Comparison of ENCODE assay signal across 11 cellular contexts in genomic region chr13:20869540-20869939, GRCh38. TPM values are rescaled to one million over a fixed set of nuclear protein-coding genes. Genes with fewer than 3 reads are reported as not detected.
DNase-seq lines count a peak whose midpoint lies in the region; ATAC-seq, FAIRE-seq and TF ChIP-seq lines count a peak whose summit lies in the region.
"Had no signal": no experiment of that assay in that cellular context is flagged by ENCODE, and none has a peak within 500 bp of the region (broad histone marks: within the 10 kb centered on the region; RNA-seq: fewer than 3 reads in every experiment).

No MANE protein-coding gene starts in this region.

- H3K4me1 ChIP-seq in cardiac muscle cell (ENCODE audit: low read depth) (peaks cover 52% of the 10 kb centered on the region), right cardiac atrium (ENCODE audit: control insufficient read depth, insufficient read depth, low read length) (no peaks in the 10 kb centered on the region), upper lobe of right lung (no peaks in the 10 kb centered on the region)

- WGBS in right cardiac atrium = 66% methylated on average over 2 of the region's 2 CpGs

- H3K36me3 ChIP-seq in cardiac muscle cell (no peaks in the 10 kb centered on the region), upper lobe of right lung (no peaks in the 10 kb centered on the region)

- intact Hi-C loops in right cardiac atrium (cut with DNase I) (no loop called here), upper lobe of right lung (cut with DNase I) (no loop called here)

- no peak overlapping the region for H3K4me3 ChIP-seq in cardiac muscle cell
- H3K4me3 ChIP-seq in right cardiac atrium (ENCODE audit: low read length) = no peak overlapping the region
- no peak overlapping the region for H3K4me3 ChIP-seq in fibroblast of the aortic adventitia (ENCODE audit: low read depth, low read length)
- H3K4me3 ChIP-seq in upper lobe of right lung = no peak overlapping the region
- H3K4me3 ChIP-seq: MG63 had no signal

- FAIRE-seq in RCC 7860 (lab: Jason Lieb, UNC) = no peak
- FAIRE-seq: GM12892 had no signal

- H3K9me3 ChIP-seq in cardiac muscle cell (ENCODE audit: low read depth) (no peaks in the 10 kb centered on the region), right cardiac atrium (ENCODE audit: control insufficient read depth, low read length) (no peaks in the 10 kb centered on the region), upper lobe of right lung (no peaks in the 10 kb centered on the region)
- H3K9me3 ChIP-seq: MG63 had no signal

- DNase-seq in cardiac muscle cell (ENCODE audit: low read depth in 1 of 2, low spot score in 1 of 2) (peak in 1 of 2 donors; percentile 41), right cardiac atrium (no peak), RCC 7860 (ENCODE audit: low spot score) (peak; percentile 14), fibroblast of the aortic adventitia (ENCODE audit: low read depth) (peak; percentile 53), upper lobe of right lung (no peak)
- DNase-seq: CD4-positive, CD25-positive, alpha-beta regulatory T cell; MG63 had no signal

- TF ChIP-seq CTCF in cardiac muscle cell (IDR thresholded peaks at IDR 0.05; ENCODE audit: low read depth, low read length) (peak; percentile 20), fibroblast of the aortic adventitia (IDR thresholded peaks at IDR 0.05; ENCODE audit: insufficient read depth, low read length) (peak; percentile 17), upper lobe of right lung (IDR thresholded peaks at IDR 0.05) (peak; percentile 19)

- H3K27ac ChIP-seq in cardiac muscle cell (no peak overlapping the region), right cardiac atrium (ENCODE audit: low read length) (no peak overlapping the region), upper lobe of right lung (no peak overlapping the region)

- H3K27me3 ChIP-seq in cardiac muscle cell (no peaks in the 10 kb centered on the region), right cardiac atrium (ENCODE audit: control insufficient read depth, insufficient read depth) (no peaks in the 10 kb centered on the region), upper lobe of right lung (no peaks in the 10 kb centered on the region)
- H3K27me3 ChIP-seq: MG63 had no signal

- no peak for ATAC-seq in right cardiac atrium
- ATAC-seq in upper lobe of right lung = no peak
- no peak for ATAC-seq in HG02571 (IDR thresholded peaks at IDR 0.05; ENCODE audit: unreplicated experiment)
- no peak for ATAC-seq in GM19035 (IDR thresholded peaks at IDR 0.05; ENCODE audit: unreplicated experiment)
- ATAC-seq in HG03095 (IDR thresholded peaks at IDR 0.05; ENCODE audit: unreplicated experiment) = no peak

RNA-seq across cellular contexts. Expression of gene XPO4, which starts 33.0 kb away (rescaled TPM):
- total RNA-seq in cardiac muscle cell = 133 and 177 TPM in 2 replicates
- 51.8 and 74.0 TPM in 2 replicates for polyA plus RNA-seq in cardiac muscle cell
- 10 to 100 TPM in 3 of 4 donors, 1 to 10 TPM in 1; 9.3 to 13.8 (median 10.5) TPM for total RNA-seq in right cardiac atrium
- polyA plus RNA-seq in right cardiac atrium = 2.9 TPM
- 11.8 and 25.8 TPM in 2 replicates for total RNA-seq in fibroblast of the aortic adventitia (ENCODE audit: low replicate concordance)
- total RNA-seq in upper lobe of right lung = 20.5 TPM

Comparison
In these comparisons a context has a peak if more than half of its experiments do, and no peak if none do; other contexts are left out.
1. DNase-seq: peak in RCC 7860 (single experiment) and fibroblast of the aortic adventitia (single experiment); none in right cardiac atrium (0 of 3) and upper lobe of right lung (single experiment).
2. Peak in every context shown above with its lines, with median percentiles within 50 percentile points of each other: CTCF ChIP-seq.